1 cellular context compared by ENCODE assay signal in the genomic region with DNA sequence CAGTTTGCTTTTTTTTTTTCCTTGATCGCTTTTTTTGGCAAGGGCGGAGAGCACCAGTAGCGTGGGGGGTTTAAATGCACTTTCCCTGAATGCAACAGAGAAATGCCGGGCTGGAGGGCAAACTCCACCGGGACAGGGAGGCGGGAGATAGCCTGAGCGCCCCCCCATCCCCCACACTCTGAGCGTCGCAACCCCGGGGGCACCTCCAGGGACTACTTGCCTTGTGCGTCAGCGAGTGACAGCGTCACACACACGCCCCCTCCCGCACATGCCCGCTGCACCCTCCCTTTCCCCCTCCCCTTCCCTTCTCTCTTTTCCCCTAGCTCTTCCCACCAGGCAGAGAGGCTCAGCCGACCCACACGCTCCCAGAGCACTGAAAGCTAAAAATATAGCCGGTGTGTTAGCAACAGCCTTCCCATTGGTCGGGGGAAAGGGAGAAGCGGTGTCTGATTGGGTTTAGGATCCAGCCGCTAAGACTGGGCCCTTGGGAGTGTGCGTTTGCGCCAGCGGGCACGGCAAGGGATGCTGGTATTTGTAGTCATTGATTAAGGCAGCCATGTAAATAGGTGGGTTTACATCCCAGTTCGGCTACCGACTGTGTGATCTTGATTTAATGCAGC.
TF ChIP-seq lines count a peak whose summit lies in the region.

No MANE protein-coding gene starts in this region.

TF ChIP-seq in GM12878, 131 proteins besides CTCF, POLR2A, EP300 and RAD21 (continued from another document and continues in another):
- TF ChIP-seq, protein P1, sequence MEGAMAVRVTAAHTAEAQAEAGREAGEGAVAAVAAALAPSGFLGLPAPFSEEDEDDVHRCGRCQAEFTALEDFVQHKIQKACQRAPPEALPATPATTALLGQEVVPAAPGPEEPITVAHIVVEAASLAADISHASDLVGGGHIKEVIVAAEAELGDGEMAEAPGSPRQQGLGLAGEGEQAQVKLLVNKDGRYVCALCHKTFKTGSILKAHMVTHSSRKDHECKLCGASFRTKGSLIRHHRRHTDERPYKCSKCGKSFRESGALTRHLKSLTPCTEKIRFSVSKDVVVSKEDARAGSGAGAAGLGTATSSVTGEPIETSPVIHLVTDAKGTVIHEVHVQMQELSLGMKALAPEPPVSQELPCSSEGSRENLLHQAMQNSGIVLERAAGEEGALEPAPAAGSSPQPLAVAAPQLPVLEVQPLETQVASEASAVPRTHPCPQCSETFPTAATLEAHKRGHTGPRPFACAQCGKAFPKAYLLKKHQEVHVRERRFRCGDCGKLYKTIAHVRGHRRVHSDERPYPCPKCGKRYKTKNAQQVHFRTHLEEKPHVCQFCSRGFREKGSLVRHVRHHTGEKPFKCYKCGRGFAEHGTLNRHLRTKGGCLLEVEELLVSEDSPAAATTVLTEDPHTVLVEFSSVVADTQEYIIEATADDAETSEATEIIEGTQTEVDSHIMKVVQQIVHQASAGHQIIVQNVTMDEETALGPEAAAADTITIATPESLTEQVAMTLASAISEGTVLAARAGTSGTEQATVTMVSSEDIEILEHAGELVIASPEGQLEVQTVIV (IDR thresholded peaks at IDR 0.05; ENCODE audit: borderline replicate concordance, partially characterized antibody), result no peak
- TF ChIP-seq DPF2 (IDR thresholded peaks at IDR 0.05) (no peak), MTA3 (IDR thresholded peaks at IDR 0.05; ENCODE audit: borderline replicate concordance, low read length) (no peak), KLF5 (IDR thresholded peaks at IDR 0.05; ENCODE audit: partially characterized antibody) (no peak), EGR1 (IDR thresholded peaks at IDR 0.05; ENCODE audit: borderline replicate concordance in 1 of 2, low read depth in 2 of 2, low read length in 2 of 2) (peak in 1 of 2 experiments; percentile 54; a peak in 1 of 3 replicates), GABPA (IDR thresholded peaks at IDR 0.05; ENCODE audit: low read depth) (no peak), ZNF622 (IDR thresholded peaks at IDR 0.05) (no peak), SREBF1 (IDR thresholded peaks at IDR 0.05; ENCODE audit: low read length) (no peak), NR2C1 (IDR thresholded peaks at IDR 0.05) (no peak), SIX5 (IDR thresholded peaks at IDR 0.05; ENCODE audit: low read depth, low read length, severe bottlenecking) (peak; percentile 85), RAD51 (IDR thresholded peaks at IDR 0.05) (no peak; the same call in 1 of the 2 replicates), MEF2A (IDR thresholded peaks at IDR 0.05; ENCODE audit: insufficient read depth, low read depth, low read length) (peak; percentile 94), SIN3A (IDR thresholded peaks at IDR 0.05; ENCODE audit: low read depth, low read length) (peak; percentile 57; the same call in 1 of the 2 replicates), STAT1 (conservative IDR thresholded peaks at IDR 0.05) (no peak; the same call in 1 of the 2 replicates), TCF3 (IDR thresholded peaks at IDR 0.05; ENCODE audit: borderline replicate concordance, insufficient read depth, low read depth, low read length) (no peak), RFX5 (IDR thresholded peaks at IDR 0.05; ENCODE audit: low read depth, low read length) (peak; percentile 98), SUPT20H (IDR thresholded peaks at IDR 0.05; ENCODE audit: borderline replicate concordance, control insufficient read depth, low read depth, low read length) (no peak), TBL1XR1 (IDR thresholded peaks at IDR 0.05; ENCODE audit: low read depth, low read length) (peak; percentile 21; the same call in 1 of the 2 replicates), ASH2L (IDR thresholded peaks at IDR 0.05; ENCODE audit: borderline replicate concordance, low read depth) (no peak), CHD4 (IDR thresholded peaks at IDR 0.05) (no peak), CHD2 (IDR thresholded peaks at IDR 0.05; ENCODE audit: borderline replicate concordance, low read depth, low read length) (peak; percentile 90), ZNF274 (IDR thresholded peaks at IDR 0.05; ENCODE audit: insufficient read depth, insufficient read length) (no peak), CBX5 (IDR thresholded peaks at IDR 0.05; ENCODE audit: low read depth) (no peak), SRF (IDR thresholded peaks at IDR 0.05; ENCODE audit: low read depth in 2 of 2, low read length in 2 of 2) (0 out of 4 replicates have a peak, but pooled peaks of 1 of the 2 experiments have one; percentile 9), RUNX3 (IDR thresholded peaks at IDR 0.05; ENCODE audit: low read length) (no peak), YBX1 (IDR thresholded peaks at IDR 0.05) (no peak), ZSCAN29 (IDR thresholded peaks at IDR 0.05) (no peak), EED (IDR thresholded peaks at IDR 0.05; ENCODE audit: low read depth) (peak; percentile 94), CREB1 (IDR thresholded peaks at IDR 0.05; ENCODE audit: low read depth) (no peak), FOS (IDR thresholded peaks at IDR 0.05; ENCODE audit: borderline replicate concordance, extremely low read depth, insufficient read length) (peak; percentile 46), ATF7 (IDR thresholded peaks at IDR 0.05; ENCODE audit: low read depth) (peak; percentile 71), IKZF2 (IDR thresholded peaks at IDR 0.05) (peak; percentile 97)
- TF ChIP-seq, protein P2, sequence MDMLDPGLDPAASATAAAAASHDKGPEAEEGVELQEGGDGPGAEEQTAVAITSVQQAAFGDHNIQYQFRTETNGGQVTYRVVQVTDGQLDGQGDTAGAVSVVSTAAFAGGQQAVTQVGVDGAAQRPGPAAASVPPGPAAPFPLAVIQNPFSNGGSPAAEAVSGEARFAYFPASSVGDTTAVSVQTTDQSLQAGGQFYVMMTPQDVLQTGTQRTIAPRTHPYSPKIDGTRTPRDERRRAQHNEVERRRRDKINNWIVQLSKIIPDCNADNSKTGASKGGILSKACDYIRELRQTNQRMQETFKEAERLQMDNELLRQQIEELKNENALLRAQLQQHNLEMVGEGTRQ (IDR thresholded peaks at IDR 0.05; ENCODE audit: borderline replicate concordance, low read depth, low read length), result no peak
- TF ChIP-seq, protein P3, sequence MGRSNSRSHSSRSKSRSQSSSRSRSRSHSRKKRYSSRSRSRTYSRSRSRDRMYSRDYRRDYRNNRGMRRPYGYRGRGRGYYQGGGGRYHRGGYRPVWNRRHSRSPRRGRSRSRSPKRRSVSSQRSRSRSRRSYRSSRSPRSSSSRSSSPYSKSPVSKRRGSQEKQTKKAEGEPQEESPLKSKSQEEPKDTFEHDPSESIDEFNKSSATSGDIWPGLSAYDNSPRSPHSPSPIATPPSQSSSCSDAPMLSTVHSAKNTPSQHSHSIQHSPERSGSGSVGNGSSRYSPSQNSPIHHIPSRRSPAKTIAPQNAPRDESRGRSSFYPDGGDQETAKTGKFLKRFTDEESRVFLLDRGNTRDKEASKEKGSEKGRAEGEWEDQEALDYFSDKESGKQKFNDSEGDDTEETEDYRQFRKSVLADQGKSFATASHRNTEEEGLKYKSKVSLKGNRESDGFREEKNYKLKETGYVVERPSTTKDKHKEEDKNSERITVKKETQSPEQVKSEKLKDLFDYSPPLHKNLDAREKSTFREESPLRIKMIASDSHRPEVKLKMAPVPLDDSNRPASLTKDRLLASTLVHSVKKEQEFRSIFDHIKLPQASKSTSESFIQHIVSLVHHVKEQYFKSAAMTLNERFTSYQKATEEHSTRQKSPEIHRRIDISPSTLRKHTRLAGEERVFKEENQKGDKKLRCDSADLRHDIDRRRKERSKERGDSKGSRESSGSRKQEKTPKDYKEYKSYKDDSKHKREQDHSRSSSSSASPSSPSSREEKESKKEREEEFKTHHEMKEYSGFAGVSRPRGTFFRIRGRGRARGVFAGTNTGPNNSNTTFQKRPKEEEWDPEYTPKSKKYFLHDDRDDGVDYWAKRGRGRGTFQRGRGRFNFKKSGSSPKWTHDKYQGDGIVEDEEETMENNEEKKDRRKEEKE (IDR thresholded peaks at IDR 0.05), result no peak
- TF ChIP-seq, protein P4, sequence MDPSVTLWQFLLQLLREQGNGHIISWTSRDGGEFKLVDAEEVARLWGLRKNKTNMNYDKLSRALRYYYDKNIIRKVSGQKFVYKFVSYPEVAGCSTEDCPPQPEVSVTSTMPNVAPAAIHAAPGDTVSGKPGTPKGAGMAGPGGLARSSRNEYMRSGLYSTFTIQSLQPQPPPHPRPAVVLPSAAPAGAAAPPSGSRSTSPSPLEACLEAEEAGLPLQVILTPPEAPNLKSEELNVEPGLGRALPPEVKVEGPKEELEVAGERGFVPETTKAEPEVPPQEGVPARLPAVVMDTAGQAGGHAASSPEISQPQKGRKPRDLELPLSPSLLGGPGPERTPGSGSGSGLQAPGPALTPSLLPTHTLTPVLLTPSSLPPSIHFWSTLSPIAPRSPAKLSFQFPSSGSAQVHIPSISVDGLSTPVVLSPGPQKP (IDR thresholded peaks at IDR 0.05; ENCODE audit: low read depth, low read length), result no peak
- TF ChIP-seq, protein P5, sequence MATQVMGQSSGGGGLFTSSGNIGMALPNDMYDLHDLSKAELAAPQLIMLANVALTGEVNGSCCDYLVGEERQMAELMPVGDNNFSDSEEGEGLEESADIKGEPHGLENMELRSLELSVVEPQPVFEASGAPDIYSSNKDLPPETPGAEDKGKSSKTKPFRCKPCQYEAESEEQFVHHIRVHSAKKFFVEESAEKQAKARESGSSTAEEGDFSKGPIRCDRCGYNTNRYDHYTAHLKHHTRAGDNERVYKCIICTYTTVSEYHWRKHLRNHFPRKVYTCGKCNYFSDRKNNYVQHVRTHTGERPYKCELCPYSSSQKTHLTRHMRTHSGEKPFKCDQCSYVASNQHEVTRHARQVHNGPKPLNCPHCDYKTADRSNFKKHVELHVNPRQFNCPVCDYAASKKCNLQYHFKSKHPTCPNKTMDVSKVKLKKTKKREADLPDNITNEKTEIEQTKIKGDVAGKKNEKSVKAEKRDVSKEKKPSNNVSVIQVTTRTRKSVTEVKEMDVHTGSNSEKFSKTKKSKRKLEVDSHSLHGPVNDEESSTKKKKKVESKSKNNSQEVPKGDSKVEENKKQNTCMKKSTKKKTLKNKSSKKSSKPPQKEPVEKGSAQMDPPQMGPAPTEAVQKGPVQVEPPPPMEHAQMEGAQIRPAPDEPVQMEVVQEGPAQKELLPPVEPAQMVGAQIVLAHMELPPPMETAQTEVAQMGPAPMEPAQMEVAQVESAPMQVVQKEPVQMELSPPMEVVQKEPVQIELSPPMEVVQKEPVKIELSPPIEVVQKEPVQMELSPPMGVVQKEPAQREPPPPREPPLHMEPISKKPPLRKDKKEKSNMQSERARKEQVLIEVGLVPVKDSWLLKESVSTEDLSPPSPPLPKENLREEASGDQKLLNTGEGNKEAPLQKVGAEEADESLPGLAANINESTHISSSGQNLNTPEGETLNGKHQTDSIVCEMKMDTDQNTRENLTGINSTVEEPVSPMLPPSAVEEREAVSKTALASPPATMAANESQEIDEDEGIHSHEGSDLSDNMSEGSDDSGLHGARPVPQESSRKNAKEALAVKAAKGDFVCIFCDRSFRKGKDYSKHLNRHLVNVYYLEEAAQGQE (IDR thresholded peaks at IDR 0.05; ENCODE audit: low read depth, low read length), result no peak
- TF ChIP-seq, protein P6, sequence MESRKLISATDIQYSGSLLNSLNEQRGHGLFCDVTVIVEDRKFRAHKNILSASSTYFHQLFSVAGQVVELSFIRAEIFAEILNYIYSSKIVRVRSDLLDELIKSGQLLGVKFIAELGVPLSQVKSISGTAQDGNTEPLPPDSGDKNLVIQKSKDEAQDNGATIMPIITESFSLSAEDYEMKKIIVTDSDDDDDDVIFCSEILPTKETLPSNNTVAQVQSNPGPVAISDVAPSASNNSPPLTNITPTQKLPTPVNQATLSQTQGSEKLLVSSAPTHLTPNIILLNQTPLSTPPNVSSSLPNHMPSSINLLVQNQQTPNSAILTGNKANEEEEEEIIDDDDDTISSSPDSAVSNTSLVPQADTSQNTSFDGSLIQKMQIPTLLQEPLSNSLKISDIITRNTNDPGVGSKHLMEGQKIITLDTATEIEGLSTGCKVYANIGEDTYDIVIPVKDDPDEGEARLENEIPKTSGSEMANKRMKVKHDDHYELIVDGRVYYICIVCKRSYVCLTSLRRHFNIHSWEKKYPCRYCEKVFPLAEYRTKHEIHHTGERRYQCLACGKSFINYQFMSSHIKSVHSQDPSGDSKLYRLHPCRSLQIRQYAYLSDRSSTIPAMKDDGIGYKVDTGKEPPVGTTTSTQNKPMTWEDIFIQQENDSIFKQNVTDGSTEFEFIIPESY (IDR thresholded peaks at IDR 0.05), result no peak
- TF ChIP-seq, protein P7, sequence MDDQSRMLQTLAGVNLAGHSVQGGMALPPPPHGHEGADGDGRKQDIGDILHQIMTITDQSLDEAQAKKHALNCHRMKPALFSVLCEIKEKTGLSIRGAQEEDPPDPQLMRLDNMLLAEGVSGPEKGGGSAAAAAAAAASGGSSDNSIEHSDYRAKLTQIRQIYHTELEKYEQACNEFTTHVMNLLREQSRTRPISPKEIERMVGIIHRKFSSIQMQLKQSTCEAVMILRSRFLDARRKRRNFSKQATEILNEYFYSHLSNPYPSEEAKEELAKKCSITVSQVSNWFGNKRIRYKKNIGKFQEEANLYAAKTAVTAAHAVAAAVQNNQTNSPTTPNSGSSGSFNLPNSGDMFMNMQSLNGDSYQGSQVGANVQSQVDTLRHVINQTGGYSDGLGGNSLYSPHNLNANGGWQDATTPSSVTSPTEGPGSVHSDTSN (IDR thresholded peaks at IDR 0.05; ENCODE audit: insufficient replicate concordance, low read depth, low read length), result peak; percentile 55
- TF ChIP-seq, protein P8, sequence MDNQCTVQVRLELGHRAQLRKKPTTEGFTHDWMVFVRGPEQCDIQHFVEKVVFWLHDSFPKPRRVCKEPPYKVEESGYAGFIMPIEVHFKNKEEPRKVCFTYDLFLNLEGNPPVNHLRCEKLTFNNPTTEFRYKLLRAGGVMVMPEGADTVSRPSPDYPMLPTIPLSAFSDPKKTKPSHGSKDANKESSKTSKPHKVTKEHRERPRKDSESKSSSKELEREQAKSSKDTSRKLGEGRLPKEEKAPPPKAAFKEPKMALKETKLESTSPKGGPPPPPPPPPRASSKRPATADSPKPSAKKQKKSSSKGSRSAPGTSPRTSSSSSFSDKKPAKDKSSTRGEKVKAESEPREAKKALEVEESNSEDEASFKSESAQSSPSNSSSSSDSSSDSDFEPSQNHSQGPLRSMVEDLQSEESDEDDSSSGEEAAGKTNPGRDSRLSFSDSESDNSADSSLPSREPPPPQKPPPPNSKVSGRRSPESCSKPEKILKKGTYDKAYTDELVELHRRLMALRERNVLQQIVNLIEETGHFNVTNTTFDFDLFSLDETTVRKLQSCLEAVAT (IDR thresholded peaks at IDR 0.05), result peak; percentile 75
